Comparison of ENCODE assay signal across 39 cellular contexts in the genomic region with DNA sequence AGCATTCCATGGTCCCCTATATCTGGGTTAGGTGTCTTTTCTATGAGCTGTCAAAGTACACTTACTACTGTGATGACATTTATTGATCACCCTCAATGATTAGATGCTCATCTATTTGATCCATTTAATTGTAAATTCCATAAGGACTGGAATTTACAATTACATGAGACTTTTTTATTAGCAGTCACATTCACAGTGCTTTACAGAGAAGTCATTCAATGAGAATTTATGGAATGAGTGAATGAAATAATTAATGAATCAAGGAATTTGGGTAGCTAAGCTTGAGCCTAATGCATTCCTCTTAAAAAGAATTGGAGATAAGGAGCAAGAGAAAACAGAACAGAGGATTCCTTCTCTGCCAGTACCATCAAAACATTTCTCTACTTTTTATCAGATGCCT.
"Had no signal": no experiment of that assay in that cellular context is flagged by ENCODE, and none has a peak within 500 bp of the region (broad histone marks: within the 10 kb centered on the region; RNA-seq: fewer than 3 reads in every experiment).

No MANE protein-coding gene starts in this region.

- H3K27me3 Mint-ChIP-seq: activated naive CD4-positive, alpha-beta T cell treated with anti-CD3 and anti-CD28 coated beads, Interleukin-2, amount 10 ng/mL, durations not matched to agents 7 days and 5 days; activated naive CD4-positive, alpha-beta T cell treated with anti-CD3 and anti-CD28 coated beads, Interleukin-2, amount 50 U/mL, for 24 hours; activated naive CD8-positive, alpha-beta T cell; activated naive CD8-positive, alpha-beta T cell treated with anti-CD3 and anti-CD28 coated beads for 36 hours; activated naive CD8-positive, alpha-beta T cell treated with anti-CD3 and anti-CD28 coated beads, Interleukin-2, amount 10 ng/mL, durations not matched to agents 7 days and 5 days; activated naive CD8-positive, alpha-beta T cell treated with anti-CD3 and anti-CD28 coated beads, Interleukin-2, amount 50 U/mL, for 24 hours; activated T-cell treated with anti-CD3 and anti-CD28 coated beads, Interleukin-2, amount 50 U/mL, for 24 hours; activated T-helper 17 cell treated with anti-CD3 and anti-CD28 coated beads, Interleukin-2, amount 50 U/mL, for 72 hours; brain; central memory CD8-positive, alpha-beta T cell had no signal

- H3K9me3 ChIP-seq: adrenal gland, ascending aorta, body of pancreas, breast epithelium had no signal

- H3K4me1 Mint-ChIP-seq: activated naive CD4-positive, alpha-beta T cell treated with anti-CD3 and anti-CD28 coated beads, Interleukin-2, amount 10 ng/mL, durations not matched to agents 7 days and 5 days; activated naive CD4-positive, alpha-beta T cell treated with anti-CD3 and anti-CD28 coated beads, Interleukin-2, amount 50 U/mL, for 24 hours; activated naive CD8-positive, alpha-beta T cell treated with anti-CD3 and anti-CD28 coated beads for 36 hours; activated naive CD8-positive, alpha-beta T cell treated with anti-CD3 and anti-CD28 coated beads, Interleukin-2, amount 10 ng/mL, durations not matched to agents 7 days and 5 days; activated naive CD8-positive, alpha-beta T cell treated with anti-CD3 and anti-CD28 coated beads, Interleukin-2, amount 50 U/mL, for 24 hours; activated T-helper 17 cell treated with anti-CD3 and anti-CD28 coated beads, Interleukin-2, amount 50 U/mL, for 72 hours; brain; central memory CD8-positive, alpha-beta T cell had no signal

- ATAC-seq: activated naive CD4-positive, alpha-beta T cell treated with anti-CD3 and anti-CD28 coated beads, Interleukin-2, amount 50 U/mL, for 72 hours; activated naive CD8-positive, alpha-beta T cell treated with anti-CD3 and anti-CD28 coated beads, Interleukin-2, amount 50 U/mL, for 24 hours; activated T-cell treated with anti-CD3 and anti-CD28 coated beads, Interleukin-2, amount 50 U/mL, for 4 hours; activated T-cell treated with anti-CD3 and anti-CD28 coated beads, Interleukin-2, amount 50 U/mL, for 72 hours; activated T-helper 17 cell treated with anti-CD3 and anti-CD28 coated beads, Interleukin-2, amount 50 U/mL, for 72 hours; body of pancreas had no signal

- H3K27ac ChIP-seq: adrenal gland, ascending aorta, body of pancreas, brain microvascular endothelial cell, breast epithelium, cardiac muscle cell had no signal

- FAIRE-seq: bronchial epithelial cell had no signal

- H3K27me3 ChIP-seq: adrenal gland, ascending aorta, body of pancreas, brain microvascular endothelial cell, breast epithelium, cardiac muscle cell had no signal

- H3K36me3 Mint-ChIP-seq: activated naive CD4-positive, alpha-beta T cell treated with anti-CD3 and anti-CD28 coated beads, Interleukin-2, amount 10 ng/mL, durations not matched to agents 7 days and 5 days; activated naive CD4-positive, alpha-beta T cell treated with anti-CD3 and anti-CD28 coated beads, Interleukin-2, amount 50 U/mL, for 24 hours; activated naive CD4-positive, alpha-beta T cell treated with anti-CD3 and anti-CD28 coated beads, Interleukin-2, amount 50 U/mL, for 72 hours; activated naive CD8-positive, alpha-beta T cell; activated naive CD8-positive, alpha-beta T cell treated with anti-CD3 and anti-CD28 coated beads for 36 hours; activated naive CD8-positive, alpha-beta T cell treated with anti-CD3 and anti-CD28 coated beads, Interleukin-2, amount 10 ng/mL, durations not matched to agents 7 days and 5 days; brain had no signal

- DNase-seq: activated effector memory CD4-positive, alpha-beta T cell treated with anti-CD3 and anti-CD28 coated beads, Interleukin-2, amount 50 U/mL, for 16 hours; activated effector memory CD4-positive, alpha-beta T cell treated with Interleukin-2 at 50 U/mL for 16 hours; activated gamma-delta T cell; activated gamma-delta T cell treated with Interleukin-2 at 50 U/mL for 16 hours; activated naive CD4-positive, alpha-beta T cell; activated naive CD4-positive, alpha-beta T cell treated with anti-CD3 and anti-CD28 coated beads for 36 hours; activated naive CD4-positive, alpha-beta T cell treated with anti-CD3 and anti-CD28 coated beads, Interleukin-2, amount 10 ng/mL, durations not matched to agents 7 days and 5 days; activated naive CD4-positive, alpha-beta T cell treated with anti-CD3 and anti-CD28 coated beads, Interleukin-2, amount 50 U/mL, for 16 hours; activated naive CD4-positive, alpha-beta T cell treated with Interleukin-2 at 50 U/mL for 16 hours; activated naive CD8-positive, alpha-beta T cell treated with anti-CD3 and anti-CD28 coated beads for 36 hours; activated naive CD8-positive, alpha-beta T cell treated with anti-CD3 and anti-CD28 coated beads, Interleukin-2, amount 10 ng/mL, durations not matched to agents 7 days and 5 days; activated naive CD8-positive, alpha-beta T cell treated with anti-CD3 and anti-CD28 coated beads, Interleukin-2, amount 50 U/mL, for 24 hours; activated T-cell treated with anti-CD3 and anti-CD28 coated beads, Interleukin-2, amount 50 U/mL, for 1 hour; activated T-cell treated with anti-CD3 and anti-CD28 coated beads, Interleukin-2, amount 50 U/mL, for 24 hours; activated T-cell treated with anti-CD3 and anti-CD28 coated beads, Interleukin-2, amount 50 U/mL, for 4 hours; activated T-cell treated with anti-CD3 and anti-CD28 coated beads, Interleukin-2, amount 50 U/mL, for 48 hours; activated T-cell treated with anti-CD3 and anti-CD28 coated beads, Interleukin-2, amount 50 U/mL, for 72 hours; adrenal gland; amniotic stem cell; amygdala; anterior cingulate cortex; aorta; body of pancreas; brain microvascular endothelial cell; caudate nucleus; central memory CD4-positive, alpha-beta T cell; cerebellar nuclear complex had no signal

- H3K4me1 ChIP-seq: adrenal gland, ascending aorta, body of pancreas, breast epithelium had no signal

- H3K36me3 ChIP-seq: adrenal gland, ascending aorta, brain microvascular endothelial cell, breast epithelium, cardiac muscle cell had no signal

- H3K4me3 Mint-ChIP-seq: activated naive CD4-positive, alpha-beta T cell treated with anti-CD3 and anti-CD28 coated beads for 36 hours; activated naive CD4-positive, alpha-beta T cell treated with anti-CD3 and anti-CD28 coated beads, Interleukin-2, amount 10 ng/mL, durations not matched to agents 7 days and 5 days; activated naive CD4-positive, alpha-beta T cell treated with anti-CD3 and anti-CD28 coated beads, Interleukin-2, amount 50 U/mL, for 24 hours; activated naive CD8-positive, alpha-beta T cell; activated naive CD8-positive, alpha-beta T cell treated with anti-CD3 and anti-CD28 coated beads for 36 hours; activated naive CD8-positive, alpha-beta T cell treated with anti-CD3 and anti-CD28 coated beads, Interleukin-2, amount 10 ng/mL, durations not matched to agents 7 days and 5 days; activated naive CD8-positive, alpha-beta T cell treated with anti-CD3 and anti-CD28 coated beads, Interleukin-2, amount 50 U/mL, for 24 hours; activated T-cell treated with anti-CD3 and anti-CD28 coated beads, Interleukin-2, amount 50 U/mL, for 24 hours; activated T-cell treated with anti-CD3 and anti-CD28 coated beads, Interleukin-2, amount 50 U/mL, for 4 hours; activated T-cell treated with anti-CD3 and anti-CD28 coated beads, Interleukin-2, amount 50 U/mL, for 72 hours; activated T-helper 1 cell treated with anti-CD3 and anti-CD28 coated beads, Interleukin-12 subunit alpha, Interleukin-12 subunit beta, Interleukin-2, Interleukin-4 antibody, amounts not matched to agents 30 ng/mL and 10 ng/mL and 1 ng/mL, durations not matched to agents 14 hours and 24 hours and 36 hours; activated T-helper 17 cell treated with anti-CD3 and anti-CD28 coated beads, Interleukin-2, amount 50 U/mL, for 72 hours; brain; central memory CD8-positive, alpha-beta T cell had no signal

- H3K27ac Mint-ChIP-seq: activated naive CD4-positive, alpha-beta T cell treated with anti-CD3 and anti-CD28 coated beads for 36 hours; activated naive CD4-positive, alpha-beta T cell treated with anti-CD3 and anti-CD28 coated beads, Interleukin-2, amount 10 ng/mL, durations not matched to agents 7 days and 5 days; activated naive CD4-positive, alpha-beta T cell treated with anti-CD3 and anti-CD28 coated beads, Interleukin-2, amount 50 U/mL, for 24 hours; activated naive CD4-positive, alpha-beta T cell treated with anti-CD3 and anti-CD28 coated beads, Interleukin-2, amount 50 U/mL, for 72 hours; activated naive CD8-positive, alpha-beta T cell; activated naive CD8-positive, alpha-beta T cell treated with anti-CD3 and anti-CD28 coated beads for 36 hours; activated naive CD8-positive, alpha-beta T cell treated with anti-CD3 and anti-CD28 coated beads, Interleukin-2, amount 10 ng/mL, durations not matched to agents 7 days and 5 days; activated naive CD8-positive, alpha-beta T cell treated with anti-CD3 and anti-CD28 coated beads, Interleukin-2, amount 50 U/mL, for 24 hours; activated T-cell treated with anti-CD3 and anti-CD28 coated beads, Interleukin-2, amount 50 U/mL, for 24 hours; activated T-cell treated with anti-CD3 and anti-CD28 coated beads, Interleukin-2, amount 50 U/mL, for 72 hours; activated T-helper 1 cell treated with anti-CD3 and anti-CD28 coated beads, Interleukin-12 subunit alpha, Interleukin-12 subunit beta, Interleukin-2, Interleukin-4 antibody, amounts not matched to agents 30 ng/mL and 10 ng/mL and 1 ng/mL, durations not matched to agents 14 hours and 24 hours and 36 hours; activated T-helper 17 cell treated with anti-CD3 and anti-CD28 coated beads, Interleukin-2, amount 50 U/mL, for 72 hours; activated T-helper 2 cell treated with anti-CD3 and anti-CD28 coated beads, Interferon-gamma antibody, Interleukin-2, Interleukin-4, amounts not matched to agents 10 μg/mL and 5 μg/mL and 100 μg/mL, durations not matched to agents 14 hours and 24 hours and 36 hours; brain had no signal

- H3K4me3 ChIP-seq: adrenal gland, ascending aorta, body of pancreas, breast epithelium, cardiac muscle cell had no signal
